Comparison of ENCODE assay signal across 37 cellular contexts in genomic region chr11:112182867-112183266, GRCh38. TPM values are rescaled to one million over a fixed set of nuclear protein-coding genes. Genes with fewer than 3 reads are reported as not detected.
"Had no signal": no experiment of that assay in that cellular context is flagged by ENCODE, and none has a peak within 500 bp of the region (broad histone marks: within the 10 kb centered on the region; RNA-seq: fewer than 3 reads in every experiment).

No MANE protein-coding gene starts in this region.

- H3K27me3 ChIP-seq: MG63 had no signal

- H3K9me3 ChIP-seq: MG63 had no signal

- H3K4me3 ChIP-seq: MG63 had no signal

- H3K36me3 ChIP-seq: MG63 had no signal

- DNase-seq: Karpas-422, Kasumi-1, MG63, MM.1S, MV-4-11, NCI-H1048, NCI-H1092, NCI-H1092 treated with DMSO at 0.1 percent for 48 hours, NCI-H1105, NCI-H1105 treated with DMSO at 0.1 percent for 48 hours, NCI-H1417, NCI-H1417 treated with DMSO at 0.1 percent for 48 hours, NCI-H1436, NCI-H1436 treated with DMSO at 0.1 percent for 48 hours, NCI-H146, NCI-H1694, NCI-H1694 treated with DMSO at 0.1 percent for 48 hours, NCI-H187, NCI-H187 treated with DMSO at 0.1 percent for 48 hours, NCI-H1930, NCI-H2029, NCI-H2029 treated with DMSO at 0.1 percent for 48 hours, NCI-H2081, NCI-H2081 treated with DMSO at 0.1 percent for 48 hours, NCI-H2107, NCI-H2171, NCI-H2171 treated with DMSO at 0.1 percent for 48 hours, NCI-H2227 treated with DMSO at 0.1 percent for 48 hours, NCI-H226, NCI-H345, NCI-H446, NCI-H446 treated with DMSO at 0.1 percent for 48 hours, NCI-H510A, NCI-H510A treated with DMSO at 0.1 percent for 48 hours, NCI-H524 had no signal

RNA-seq across cellular contexts. Expression of gene BCO2, which starts 7.6 kb away (rescaled TPM):
- total RNA-seq: MCF 10A had no signal

RNA-seq across cellular contexts. Expression of gene TEX12, which starts 15.7 kb away (rescaled TPM):
- total RNA-seq: LHCN-M2, MCF 10A had no signal
